16 cellular contexts compared by ENCODE assay signal in genomic region chr3:67034371-67034770, GRCh38. TPM values are rescaled to one million over a fixed set of nuclear protein-coding genes. Genes with fewer than 3 reads are reported as not detected.
DNase-seq lines count a peak whose midpoint lies in the region; ATAC-seq and TF ChIP-seq lines count a peak whose summit lies in the region.
"Had no signal": no experiment of that assay in that cellular context is flagged by ENCODE, and none has a peak within 500 bp of the region (broad histone marks: within the 10 kb centered on the region; RNA-seq: fewer than 3 reads in every experiment).

No MANE protein-coding gene starts in this region.

- no peaks in the 10 kb centered on the region for H3K9me3 Mint-ChIP-seq in activated CD8-positive, alpha-beta T cell treated with anti-CD3 and anti-CD28 coated beads for 36 hours
- H3K9me3 Mint-ChIP-seq: CD8-positive, alpha-beta T cell had no signal

- H3K36me3 Mint-ChIP-seq in activated CD8-positive, alpha-beta T cell treated with anti-CD3 and anti-CD28 coated beads for 36 hours (ENCODE audit: low read depth) = no peaks in the 10 kb centered on the region
- H3K36me3 Mint-ChIP-seq: CD8-positive, alpha-beta T cell had no signal

- no peaks in the 10 kb centered on the region for H3K79me2 ChIP-seq in GM23248 (ENCODE audit: insufficient read depth)

- no peaks in the 10 kb centered on the region for H4K20me1 ChIP-seq in GM23248 (ENCODE audit: insufficient read depth)
- H4K20me1 ChIP-seq: BLaER1 treated with 17β-estradiol and CSF1 and Interleukin-3, amounts not matched to agents 10 nM and 100 nM had no signal

- H3K4me3 ChIP-seq in BJ (ENCODE audit: low read depth, low read length) (no peak overlapping the region), GM23248 (no peak overlapping the region), fibroblast of mammary gland (ENCODE audit: control insufficient read depth, low read depth, low read length) (no peak overlapping the region), BE2C (ENCODE audit: low read depth, low read length) (no peak overlapping the region), breast epithelium (no peak overlapping the region)
- H3K4me3 ChIP-seq: BLaER1 treated with 17β-estradiol and CSF1 and Interleukin-3, amounts not matched to agents 10 nM and 100 nM had no signal

- H3K27ac Mint-ChIP-seq in activated CD8-positive, alpha-beta T cell treated with anti-CD3 and anti-CD28 coated beads for 36 hours = no peak overlapping the region
- H3K27ac Mint-ChIP-seq: CD8-positive, alpha-beta T cell had no signal

- no peak for ATAC-seq in activated CD8-positive, alpha-beta T cell treated with anti-CD3 and anti-CD28 coated beads for 36 hours
- ATAC-seq: CD8-positive, alpha-beta T cell had no signal

- TF ChIP-seq POLR2A in breast epithelium (IDR thresholded peaks at IDR 0.05) = no peak

- no peak overlapping the region for H3K27ac ChIP-seq in GM23248
- no peak overlapping the region for H3K27ac ChIP-seq in breast epithelium
- H3K27ac ChIP-seq: BLaER1 treated with 17β-estradiol and CSF1 and Interleukin-3, amounts not matched to agents 10 nM and 100 nM had no signal

- POLR2A ChIA-PET in BJ (lab: Charles Lee) = no interaction called here
- POLR2A ChIA-PET in activated CD8-positive, alpha-beta T cell treated with anti-CD3 and anti-CD28 coated beads for 36 hours (lab: Charles Lee) = no interaction called here

- no peak overlapping the region for H3K4me3 Mint-ChIP-seq in activated CD8-positive, alpha-beta T cell treated with anti-CD3 and anti-CD28 coated beads for 36 hours
- H3K4me3 Mint-ChIP-seq: CD8-positive, alpha-beta T cell had no signal

- no peaks in the 10 kb centered on the region for H3K4me1 Mint-ChIP-seq in activated CD8-positive, alpha-beta T cell treated with anti-CD3 and anti-CD28 coated beads for 36 hours (ENCODE audit: low read depth)

- no peaks in the 10 kb centered on the region for H3K4me1 ChIP-seq in GM23248 (ENCODE audit: insufficient read depth)
- H3K4me1 ChIP-seq in BE2C = no peaks in the 10 kb centered on the region
- no peaks in the 10 kb centered on the region for H3K4me1 ChIP-seq in breast epithelium

- H3K27me3 Mint-ChIP-seq in activated CD8-positive, alpha-beta T cell treated with anti-CD3 and anti-CD28 coated beads for 36 hours = no peaks in the 10 kb centered on the region

- H3K27me3 ChIP-seq in BJ (ENCODE audit: control insufficient read depth, insufficient read depth, low read length) = no peaks in the 10 kb centered on the region
- H3K27me3 ChIP-seq in GM23248 (replicated peaks; ENCODE audit: insufficient read depth) = no peaks in the 10 kb centered on the region
- H3K27me3 ChIP-seq in BE2C = no peaks in the 10 kb centered on the region; the same call in 1 of the 2 replicates
- H3K27me3 ChIP-seq in breast epithelium = no peaks in the 10 kb centered on the region
- H3K27me3 ChIP-seq: BLaER1 treated with 17β-estradiol and CSF1 and Interleukin-3, amounts not matched to agents 10 nM and 100 nM had no signal

- H3K9ac ChIP-seq in GM23248 = no peak overlapping the region
- H3K9ac ChIP-seq: BLaER1 treated with 17β-estradiol and CSF1 and Interleukin-3, amounts not matched to agents 10 nM and 100 nM had no signal

- H3F3A ChIP-seq in GM23248 (ENCODE audit: insufficient read depth) = no peaks in the 10 kb centered on the region

- no peak overlapping the region for H3K4me2 ChIP-seq in GM23248 (ENCODE audit: unreplicated experiment)
- H3K4me2 ChIP-seq: BLaER1 treated with 17β-estradiol and CSF1 and Interleukin-3, amounts not matched to agents 10 nM and 100 nM had no signal

- intact Hi-C loops in breast epithelium (cut with DNase I; ENCODE audit: low total_unique reads) = no loop called here
- intact Hi-C loops in activated CD8-positive, alpha-beta T cell treated with anti-CD3 and anti-CD28 coated beads for 36 hours (cut with micrococcal nuclease) = no loop called here

- WGBS in GM23248 (ENCODE audit: low coverage in 1 of 2, low lambda C conversion rate in 2 of 2, missing lambda C conversion rate in 2 of 2), 2 experiments = 2 to 3% methylated on average over 3 of the region's 3 CpGs

- H3K9me2 ChIP-seq in GM23248 (ENCODE audit: insufficient read depth) = no peaks in the 10 kb centered on the region

- in situ Hi-C loops in GM23248 (cut with MboI) = no loop called here

- H3K36me3 ChIP-seq in BJ (ENCODE audit: control insufficient read depth, insufficient read depth, low read length) (no peaks in the 10 kb centered on the region), GM23248 (ENCODE audit: low read depth) (no peaks in the 10 kb centered on the region), BE2C (no peaks in the 10 kb centered on the region), breast epithelium (no peaks in the 10 kb centered on the region)
- H3K36me3 ChIP-seq: BLaER1 treated with 17β-estradiol and CSF1 and Interleukin-3, amounts not matched to agents 10 nM and 100 nM had no signal

- TF ChIP-seq CTCF in BJ (IDR thresholded peaks at IDR 0.05; ENCODE audit: insufficient read depth, low read depth, low read length) (no peak), fibroblast of mammary gland (conservative IDR thresholded peaks at IDR 0.05; ENCODE audit: control insufficient read depth, insufficient read depth, low read depth, low read length) (no peak), BE2C (IDR thresholded peaks at IDR 0.05; ENCODE audit: low read depth, low read length) (no peak), breast epithelium (IDR thresholded peaks at IDR 0.05) (no peak), GM20000 (IDR thresholded peaks at IDR 0.05; ENCODE audit: extremely low read depth, missing control alignments) (no peak)
- TF ChIP-seq CTCF in activated CD8-positive, alpha-beta T cell treated with anti-CD3 and anti-CD28 coated beads for 36 hours (IDR thresholded peaks at IDR 0.05) = no peak

- CTCF ChIA-PET in BJ (lab: Yijun Ruan, JAX) = interaction anchor here (1.5 kb wide), 1 partner anchor 62 kb away, joined by 4 read pairs; no protein-coding TSS in a partner anchor
- CTCF ChIA-PET in activated CD8-positive, alpha-beta T cell treated with anti-CD3 and anti-CD28 coated beads for 36 hours (lab: Charles Lee) = interaction anchor here (6.8 kb wide), 1 partner anchor 62 kb away, joined by 40 read pairs; no protein-coding TSS in a partner anchor

- no peak overlapping the region for H2AFZ ChIP-seq in GM23248

- peak; percentile 31 for DNase-seq in BJ (ENCODE audit: low read depth)
- DNase-seq in GM23248 = peak; percentile 33
- peak; percentile 27 for DNase-seq in NOMO-1 treated with DMSO at 0.1 percent for 48 hours (lab: John Stamatoyannopoulos, UW; ENCODE audit: unreplicated experiment)
- DNase-seq in fibroblast of mammary gland (ENCODE audit: low read depth) = peak; percentile 33
- DNase-seq in BE2C = no peak
- DNase-seq in breast epithelium (ENCODE audit: low spot score in 2 of 2) = no peak
- DNase-seq in activated CD8-positive, alpha-beta T cell treated with anti-CD3 and anti-CD28 coated beads for 36 hours = no peak
- no peak for DNase-seq in GM20000 (ENCODE audit: low spot score)
- DNase-seq: AML-193; Calu3; CD8-positive, alpha-beta T cell; DMS79 treated with DMSO at 0.1 percent for 48 hours; EL; GOT3; H7 had no signal

- H3K9me3 ChIP-seq in GM23248 (ENCODE audit: low read depth) = no peaks in the 10 kb centered on the region
- H3K9me3 ChIP-seq in BE2C = no peaks in the 10 kb centered on the region
- no peaks in the 10 kb centered on the region for H3K9me3 ChIP-seq in breast epithelium

RNA-seq across cellular contexts. Expression of gene KBTBD8, which starts 36.3 kb away (rescaled TPM):
- polyA plus RNA-seq in BJ (2011; rRNA removed) = 0.31 and 0.49 TPM in 2 replicates
- 0.19 and 0.67 TPM in 2 replicates for polyA minus RNA-seq in BJ (2011; rRNA and poly(A)+ RNA removed)
- total RNA-seq in GM23248 (2014; rRNA removed; shearing (Covaris generic)) = 0.76 and 0.86 TPM in 2 replicates
- polyA plus RNA-seq in GM23248 (2016; fragmentation: Nextera tagmentation; extraction: Ambion mirVana) = 0.26 and 1.1 TPM in 2 replicates
- polyA plus RNA-seq in BE2C (2012; ENCODE audit: insufficient read depth, insufficient read length, low read depth) = 2.2 TPM
- 1 to 10 TPM in 2 of 3 donors, under 1 TPM in 1; 0.96 to 1.6 (median 1.6) TPM for total RNA-seq in breast epithelium
- 10 to 100 TPM; 10.9 to 11.1 TPM for total RNA-seq in activated CD8-positive, alpha-beta T cell treated with anti-CD3 and anti-CD28 coated beads for 36 hours

Comparison
In these comparisons a context has a peak if more than half of its experiments do, and no peak if none do; other contexts are left out.
1. DNase-seq: peak in BJ (single experiment), GM23248 (single experiment), NOMO-1 treated with DMSO at 0.1 percent for 48 hours (single experiment) and fibroblast of mammary gland (single experiment); none in BE2C (single experiment), breast epithelium (0 of 2), activated CD8-positive, alpha-beta T cell treated with anti-CD3 and anti-CD28 coated beads for 36 hours (single experiment) and GM20000 (single experiment).